Comparison of ENCODE assay signal across 21 cellular contexts in genomic region chr3:156542101-156543042, GRCh38. TPM values are rescaled to one million over a fixed set of nuclear protein-coding genes. Genes with fewer than 3 reads are reported as not detected.
DNase-seq lines count a peak whose midpoint lies in the region; ATAC-seq and TF ChIP-seq lines count a peak whose summit lies in the region.
"Had no signal": no experiment of that assay in that cellular context is flagged by ENCODE, and none has a peak within 500 bp of the region (broad histone marks: within the 10 kb centered on the region; RNA-seq: fewer than 3 reads in every experiment).

No MANE protein-coding gene starts in this region.

- no peak for TF ChIP-seq CTCF in esophagus muscularis mucosa (IDR thresholded peaks at IDR 0.05)
- TF ChIP-seq CTCF in prostate gland (IDR thresholded peaks at IDR 0.05) = no peak
- no peak for TF ChIP-seq CTCF in BE2C (IDR thresholded peaks at IDR 0.05; ENCODE audit: low read depth, low read length)

- no peak overlapping the region for H2BK15ac ChIP-seq in mesendoderm (replicated peaks; ENCODE audit: low read depth)

- H3K27ac ChIP-seq in esophagus muscularis mucosa (replicated peaks in 1 of 4) = peak overlapping the region; percentile 32 to 86 (median 81)
- peak overlapping the region; percentile 9 to 57 for H3K27ac ChIP-seq in prostate gland
- no peak overlapping the region for H3K27ac ChIP-seq in aorta (ENCODE audit: low read depth in 1 of 2, low read length in 2 of 2)
- no peak overlapping the region for H3K27ac ChIP-seq in mesendoderm (ENCODE audit: low read depth, low read length)
- H3K27ac ChIP-seq: foreskin keratinocyte, right lobe of liver had no signal

- peak; percentile 62 for ATAC-seq in aorta (ENCODE audit: low FRiP score)
- ATAC-seq: activated CD4-positive, alpha-beta T cell treated with anti-CD3 and anti-CD28 coated beads for 36 hours; foreskin keratinocyte; stimulated activated naive CD8-positive, alpha-beta T cell treated with anti-CD3 and anti-CD28 coated beads, Interleukin-15, Interleukin-2, amounts not matched to agents 100 U/mL and 50 U/mL, for 24 hours; T-helper 17 cell had no signal

- H3K4me1 ChIP-seq in esophagus muscularis mucosa (peaks cover 54 to 100% (median 91%) of the 10 kb centered on the region in 4 donors), prostate gland (replicated peaks) (no peaks in the 10 kb centered on the region), aorta (ENCODE audit: control insufficient read depth in 1 of 2, insufficient read depth in 2 of 2, low read length in 2 of 2) (peaks cover 1 to 6% of the 10 kb centered on the region in 2 donors), BE2C (no peaks in the 10 kb centered on the region), mesendoderm (ENCODE audit: control insufficient read depth, low read depth, low read length) (no peaks in the 10 kb centered on the region)
- H3K4me1 ChIP-seq: right lobe of liver had no signal

- no peak overlapping the region for H3K23ac ChIP-seq in mesendoderm (ENCODE audit: low read length)

- no peaks in the 10 kb centered on the region for H3K9me3 Mint-ChIP-seq in activated naive CD8-positive, alpha-beta T cell (ENCODE audit: low read depth)
- no peaks in the 10 kb centered on the region for H3K9me3 Mint-ChIP-seq in activated naive CD8-positive, alpha-beta T cell treated with anti-CD3 and anti-CD28 coated beads for 36 hours

- H3K36me3 Mint-ChIP-seq in activated naive CD8-positive, alpha-beta T cell = peaks cover 12% of the 10 kb centered on the region
- peaks cover 20% of the 10 kb centered on the region for H3K36me3 Mint-ChIP-seq in activated naive CD8-positive, alpha-beta T cell treated with anti-CD3 and anti-CD28 coated beads for 36 hours

- no peak for TF ChIP-seq EP300 in esophagus muscularis mucosa (IDR thresholded peaks at IDR 0.05)

- no peak overlapping the region for H3K18ac ChIP-seq in mesendoderm (ENCODE audit: low read length)

- WGBS in esophagus muscularis mucosa = 34% methylated on average over 5 of the region's 5 CpGs
- WGBS in prostate gland = 38% methylated on average over 5 of the region's 5 CpGs
- WGBS in aorta, 2 donors = 16 to 20% methylated on average over 5 of the region's 5 CpGs
- 100% methylated on average over 1 of the region's 5 CpGs for WGBS in mesendoderm (ENCODE audit: extremely low coverage, insufficient coverage, low lambda C conversion rate)

- H3K9ac ChIP-seq in mesendoderm (ENCODE audit: low read length) = no peak overlapping the region

- peak overlapping the region; percentile 22 for H3K27ac Mint-ChIP-seq in activated naive CD8-positive, alpha-beta T cell
- H3K27ac Mint-ChIP-seq in activated naive CD8-positive, alpha-beta T cell treated with anti-CD3 and anti-CD28 coated beads for 36 hours = no peak overlapping the region
- H3K27ac Mint-ChIP-seq: activated CD4-positive, alpha-beta T cell treated with anti-CD3 and anti-CD28 coated beads for 36 hours; T-helper 17 cell had no signal

- peaks cover 5% of the 10 kb centered on the region for H3K79me1 ChIP-seq in mesendoderm (ENCODE audit: low read length)

- H3K4me1 Mint-ChIP-seq in activated naive CD8-positive, alpha-beta T cell (ENCODE audit: low read depth) = peaks cover 19% of the 10 kb centered on the region
- peaks cover 16% of the 10 kb centered on the region for H3K4me1 Mint-ChIP-seq in activated naive CD8-positive, alpha-beta T cell treated with anti-CD3 and anti-CD28 coated beads for 36 hours

- H3K4ac ChIP-seq in mesendoderm (ENCODE audit: low read depth, low read length) = no peak overlapping the region

- no peaks in the 10 kb centered on the region for H3K27me3 Mint-ChIP-seq in activated naive CD8-positive, alpha-beta T cell
- H3K27me3 Mint-ChIP-seq in activated naive CD8-positive, alpha-beta T cell treated with anti-CD3 and anti-CD28 coated beads for 36 hours = no peaks in the 10 kb centered on the region
- H3K27me3 Mint-ChIP-seq: activated CD4-positive, alpha-beta T cell treated with anti-CD3 and anti-CD28 coated beads for 36 hours; T-helper 17 cell had no signal

- intact Hi-C loops in esophagus muscularis mucosa (cut with DNase I) = loop anchor here (5.0 to 10.0 kb wide), 2 partner anchors 545 to 612 kb away; no protein-coding TSS in a partner anchor
- intact Hi-C loops in prostate gland (cut with DNase I) = no loop called here
- intact Hi-C loops in aorta (cut with DNase I) = loop anchor here in 1 of 2 donors (10.0 kb wide), 1 partner anchor 592 kb away; no protein-coding TSS in a partner anchor

- no peak overlapping the region for H2BK5ac ChIP-seq in mesendoderm (ENCODE audit: low read length)

- no peak overlapping the region for H3K4me3 Mint-ChIP-seq in activated naive CD8-positive, alpha-beta T cell
- H3K4me3 Mint-ChIP-seq in activated naive CD8-positive, alpha-beta T cell treated with anti-CD3 and anti-CD28 coated beads for 36 hours = no peak overlapping the region
- H3K4me3 Mint-ChIP-seq: activated CD4-positive, alpha-beta T cell treated with anti-CD3 and anti-CD28 coated beads for 36 hours; T-helper 17 cell had no signal

- no peak overlapping the region for H4K5ac ChIP-seq in mesendoderm (ENCODE audit: low read length)

- H3K9me3 ChIP-seq in esophagus muscularis mucosa = no peaks in the 10 kb centered on the region
- no peaks in the 10 kb centered on the region for H3K9me3 ChIP-seq in prostate gland
- H3K9me3 ChIP-seq in aorta (ENCODE audit: control insufficient read depth, low read length) = no peaks in the 10 kb centered on the region
- H3K9me3 ChIP-seq in BE2C = no peaks in the 10 kb centered on the region
- H3K9me3 ChIP-seq: right lobe of liver had no signal

- H2AK5ac ChIP-seq in mesendoderm (ENCODE audit: low read length) = no peak overlapping the region

- no peaks in the 10 kb centered on the region for H3K27me3 ChIP-seq in esophagus muscularis mucosa
- no peaks in the 10 kb centered on the region for H3K27me3 ChIP-seq in prostate gland (replicated peaks; ENCODE audit: insufficient read depth)
- no peaks in the 10 kb centered on the region for H3K27me3 ChIP-seq in aorta (ENCODE audit: control insufficient read depth in 1 of 2, insufficient read depth in 2 of 2, low read length in 1 of 2)
- no peaks in the 10 kb centered on the region for H3K27me3 ChIP-seq in BE2C
- no peaks in the 10 kb centered on the region for H3K27me3 ChIP-seq in mesendoderm (ENCODE audit: insufficient read depth, low read length, poor library complexity)
- H3K27me3 ChIP-seq: foreskin keratinocyte, right lobe of liver had no signal

- no peak for DNase-seq in activated naive CD8-positive, alpha-beta T cell treated with anti-CD3 and anti-CD28 coated beads for 36 hours
- DNase-seq in esophagus muscularis mucosa (ENCODE audit: extremely low spot score) = no peak
- no peak for DNase-seq in prostate gland (ENCODE audit: low spot score)
- no peak for DNase-seq in aorta
- DNase-seq in NCI-H526 treated with DMSO at 0.1 percent for 48 hours (lab: John Stamatoyannopoulos, UW) = no peak
- no peak for DNase-seq in BE2C
- no peak for DNase-seq in mesendoderm
- DNase-seq: ACHN; activated CD4-positive, alpha-beta T cell treated with anti-CD3 and anti-CD28 coated beads for 36 hours; activated T-cell treated with anti-CD3 and anti-CD28 coated beads, Interleukin-2, amount 50 U/mL, for 48 hours; amniotic stem cell; Calu3; foreskin keratinocyte; H7; Kasumi-1; NCI-H146; NCI-H510A treated with DMSO at 0.1 percent for 48 hours; right lobe of liver; stimulated activated naive CD8-positive, alpha-beta T cell treated with anti-CD3 and anti-CD28 coated beads, Interleukin-15, Interleukin-2, amounts not matched to agents 100 U/mL and 50 U/mL, for 24 hours; T-helper 17 cell had no signal

- H3K4me3 ChIP-seq in esophagus muscularis mucosa (no peak overlapping the region), prostate gland (no peak overlapping the region), aorta (ENCODE audit: low read length in 2 of 2) (no peak overlapping the region), BE2C (ENCODE audit: low read depth, low read length) (no peak overlapping the region), mesendoderm (ENCODE audit: low read length) (no peak overlapping the region)
- H3K4me3 ChIP-seq: right lobe of liver had no signal

- H3K4me2 ChIP-seq in mesendoderm (ENCODE audit: low read length) = no peak overlapping the region

- no peak overlapping the region for H4K8ac ChIP-seq in mesendoderm (ENCODE audit: low read depth, low read length)

- peaks cover 13% of the 10 kb centered on the region for H3K79me2 ChIP-seq in mesendoderm (ENCODE audit: control insufficient read depth, insufficient read depth, low read length)

- TF ChIP-seq POLR2A in esophagus muscularis mucosa (IDR thresholded peaks at IDR 0.05; ENCODE audit: low read depth) (no peak), prostate gland (IDR thresholded peaks at IDR 0.05) (no peak)

- no peak overlapping the region for H2BK120ac ChIP-seq in mesendoderm (ENCODE audit: low read depth, low read length)

- peaks cover 5 to 69% (median 36%) of the 10 kb centered on the region in 4 donors for H3K36me3 ChIP-seq in esophagus muscularis mucosa
- H3K36me3 ChIP-seq in prostate gland = peaks cover 0 to 9% of the 10 kb centered on the region in 2 donors
- H3K36me3 ChIP-seq in aorta (ENCODE audit: control insufficient read depth in 1 of 2, insufficient read depth in 2 of 2, low read length in 1 of 2) = peaks cover 2 to 6% of the 10 kb centered on the region in 2 donors
- H3K36me3 ChIP-seq in BE2C = peaks cover 50% of the 10 kb centered on the region
- H3K36me3 ChIP-seq in mesendoderm (ENCODE audit: control insufficient read depth, insufficient read depth, low read length) = peaks cover 4% of the 10 kb centered on the region

- no peak overlapping the region for H3K56ac ChIP-seq in mesendoderm (ENCODE audit: low read length)

RNA-seq across cellular contexts. Expression of gene SSR3, which starts 12.5 kb away (rescaled TPM):
- total RNA-seq in activated naive CD8-positive, alpha-beta T cell treated with anti-CD3 and anti-CD28 coated beads for 36 hours = 100 to 1,000 TPM; 175 to 176 TPM
- total RNA-seq in esophagus muscularis mucosa (100 to 1,000 TPM; 170 to 211 (median 207) TPM), prostate gland (100 to 1,000 TPM; 102 to 142 TPM), aorta (100 to 1,000 TPM; 120 to 135 TPM)
- polyA plus RNA-seq in aorta = 100 to 1,000 TPM in 1 of 2 donors, 10 to 100 TPM in 1; 69.3 to 105 TPM
- 98.5 TPM for polyA plus RNA-seq in BE2C (2012; ENCODE audit: insufficient read depth, insufficient read length, low read depth)
- 184 TPM for polyA plus RNA-seq in mesendoderm (2013, experiment 1 of 2)
- 182 TPM for polyA plus RNA-seq in mesendoderm (2013, experiment 2 of 2)

Comparison
In these comparisons a context has a peak if more than half of its experiments do, and no peak if none do; other contexts are left out.
1. H3K27ac ChIP-seq: peak in esophagus muscularis mucosa (4 of 4) and prostate gland (2 of 2); none in aorta (0 of 2) and mesendoderm (single experiment).